Comparison of ENCODE assay signal across 23 cellular contexts in the genomic region with DNA sequence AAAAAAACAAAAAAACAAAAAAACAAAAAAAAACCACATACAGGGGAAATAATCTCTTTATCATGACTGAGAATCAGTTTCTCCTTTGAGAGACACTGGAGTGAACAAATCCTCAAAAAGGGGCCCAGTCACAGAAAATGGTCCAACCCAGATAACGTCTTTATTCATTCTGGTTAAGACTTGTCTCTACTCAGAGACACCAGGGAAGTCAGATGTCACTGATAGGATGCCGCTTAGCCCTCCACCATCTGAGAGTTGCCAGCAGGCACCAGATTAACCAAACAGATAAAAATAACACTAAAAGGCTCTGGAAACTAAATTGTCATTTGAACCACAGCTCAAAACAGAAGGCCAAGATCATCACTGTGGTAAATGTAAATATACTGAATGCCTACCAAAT.
DNase-seq lines count a peak whose midpoint lies in the region; ATAC-seq, FAIRE-seq and TF ChIP-seq lines count a peak whose summit lies in the region.
"Had no signal": no experiment of that assay in that cellular context is flagged by ENCODE, and none has a peak within 500 bp of the region (broad histone marks: within the 10 kb centered on the region; RNA-seq: fewer than 3 reads in every experiment).

No MANE protein-coding gene starts in this region.

- no peaks in the 10 kb centered on the region for H3K27me3 Mint-ChIP-seq in CD8-positive, alpha-beta T cell (ENCODE audit: low read depth)
- H3K27me3 Mint-ChIP-seq: B cell; CD4-positive, alpha-beta T cell had no signal

- H3K9me1 ChIP-seq in K562 (ENCODE audit: control insufficient read depth, insufficient read depth, low read length): no peaks in the 10 kb centered on the region

- no peak for FAIRE-seq in K562 (lab: Jason Lieb, UNC)
- FAIRE-seq: A204.1, G401.6, GM12892, H54 had no signal

- BruUV-seq in K562 (replicated peaks; lab: Mats Ljungman, UMichigan): no TSS peak

- H3K27ac Mint-ChIP-seq in CD8-positive, alpha-beta T cell: no peak overlapping the region
- H3K27ac Mint-ChIP-seq: B cell; CD14-positive monocyte; CD4-positive, alpha-beta T cell had no signal

- intact Hi-C loops in K562 (cut with micrococcal nuclease) (no loop called here), ovary (cut with DNase I) (no loop called here), adrenal gland (cut with DNase I) (no loop called here)
- intact Hi-C loops in CD8-positive, alpha-beta T cell (cut with DNase I, micrococcal nuclease): no loop called here

- H3K4me3 Mint-ChIP-seq in CD8-positive, alpha-beta T cell: no peak overlapping the region
- H3K4me3 Mint-ChIP-seq: B cell; CD14-positive monocyte; CD4-positive, alpha-beta T cell had no signal

- CTCF ChIA-PET in SK-N-SH (lab: Yijun Ruan, JAX): no interaction called here
- CTCF ChIA-PET in K562 (lab: Yijun Ruan, JAX; ENCODE audit: low intra/inter-chr PET ratio): no interaction called here
- CTCF ChIA-PET in CD8-positive, alpha-beta T cell (lab: Charles Lee): no interaction called here

- H3K4me2 ChIP-seq in SK-N-SH (no peak overlapping the region), K562 (ENCODE audit: insufficient read depth, low read length) (no peak overlapping the region)
- H3K4me2 ChIP-seq: BLaER1 treated with 17β-estradiol and CSF1 and Interleukin-3, amounts not matched to agents 10 nM and 100 nM had no signal

- peaks cover 49% of the 10 kb centered on the region for H3K9me3 Mint-ChIP-seq in CD8-positive, alpha-beta T cell

- no peaks in the 10 kb centered on the region for H3K36me3 Mint-ChIP-seq in CD8-positive, alpha-beta T cell
- H3K36me3 Mint-ChIP-seq: CD14-positive monocyte had no signal

- no peak overlapping the region for H3K9ac ChIP-seq in SK-N-SH
- H3K9ac ChIP-seq in K562 (ENCODE audit: insufficient read depth in 1 of 2, low read depth in 2 of 2, low read length in 2 of 2): no peak overlapping the region
- H3K9ac ChIP-seq: BLaER1 treated with 17β-estradiol and CSF1 and Interleukin-3, amounts not matched to agents 10 nM and 100 nM had no signal

- no peaks in the 10 kb centered on the region for H3K79me2 ChIP-seq in SK-N-SH (ENCODE audit: insufficient read depth)
- H3K79me2 ChIP-seq in K562 (ENCODE audit: control insufficient read depth, insufficient read depth, low read length): no peaks in the 10 kb centered on the region

- TF ChIP-seq RAD21 in SK-N-SH (IDR thresholded peaks at IDR 0.05; ENCODE audit: low read length) (no peak), K562 (CRISPR knock-in tag; conservative IDR thresholded peaks at IDR 0.05 in 1 of 2, IDR thresholded peaks at IDR 0.05 in 1 of 2) (no peak)

- POLR2A ChIA-PET in SK-N-SH (lab: Yijun Ruan, JAX): no interaction called here
- POLR2A ChIA-PET in K562 (lab: Yijun Ruan, JAX): no interaction called here
- POLR2A ChIA-PET in CD8-positive, alpha-beta T cell (lab: Charles Lee): no interaction called here

- DNase-seq in SK-N-SH: peak; percentile 16
- peak; percentile 29 for DNase-seq in NCI-H2171 (lab: John Stamatoyannopoulos, UW)
- no peak for DNase-seq in K562 (ENCODE audit: extremely low read depth in 1 of 4, low spot score in 3 of 4)
- DNase-seq in ovary: no peak
- DNase-seq in adrenal gland: no peak
- DNase-seq in CD8-positive, alpha-beta T cell: no peak
- DNase-seq: Calu3; CD4-positive, alpha-beta T cell; COR-L47; DMS153; DND-41; GOT3 had no signal

- H3K27ac ChIP-seq in SK-N-SH (ENCODE audit: low read depth in 2 of 2, low read length in 1 of 2) (no peak overlapping the region), K562 (ENCODE audit: extremely low read depth, low read depth, low read length) (no peak overlapping the region), ovary (no peak overlapping the region), adrenal gland (no peak overlapping the region)
- no peak overlapping the region for H3K27ac ChIP-seq in CD8-positive, alpha-beta T cell (ENCODE audit: low read depth, low read length)
- H3K27ac ChIP-seq: 22Rv1; BLaER1 treated with 17β-estradiol and CSF1 and Interleukin-3, amounts not matched to agents 10 nM and 100 nM had no signal

- H3K9me2 ChIP-seq in SK-N-SH: no peaks in the 10 kb centered on the region

- WGBS in SK-N-SH (ENCODE audit: low lambda C conversion rate): 30% methylated on average over 2 of the region's 2 CpGs
- WGBS in K562 (ENCODE audit: insufficient coverage, low coverage, missing lambda C conversion rate): 9% methylated on average over 2 of the region's 2 CpGs
- 90 to 93% (median 92%) methylated on average over 2 of the region's 2 CpGs for WGBS in ovary, 3 donors
- WGBS in adrenal gland, 4 donors: 78 to 90% (median 83%) methylated on average over 2 of the region's 2 CpGs

- TF ChIP-seq CTCF in SK-N-SH (IDR thresholded peaks at IDR 0.05) (no peak), K562 (IDR thresholded peaks at IDR 0.05 in 2 of 3, conservative IDR thresholded peaks at IDR 0.05 in 1 of 3; ENCODE audit: insufficient read depth in 2 of 3, low read depth in 1 of 3, low read length in 3 of 3) (no peak), ovary (IDR thresholded peaks at IDR 0.05) (no peak), adrenal gland (IDR thresholded peaks at IDR 0.05) (no peak)
- TF ChIP-seq CTCF in CD8-positive, alpha-beta T cell (IDR thresholded peaks at IDR 0.05): no peak

- no peak overlapping the region for H3K4me3 ChIP-seq in SK-N-SH (ENCODE audit: low read depth in 2 of 2, low read length in 1 of 2)
- no peak overlapping the region for H3K4me3 ChIP-seq in K562
- H3K4me3 ChIP-seq in ovary: no peak overlapping the region
- no peak overlapping the region for H3K4me3 ChIP-seq in adrenal gland
- no peak overlapping the region for H3K4me3 ChIP-seq in CD8-positive, alpha-beta T cell (ENCODE audit: low read depth, low read length)
- H3K4me3 ChIP-seq: BLaER1 treated with 17β-estradiol and CSF1 and Interleukin-3, amounts not matched to agents 10 nM and 100 nM; HAP-1 had no signal

- H3K4me1 Mint-ChIP-seq in CD8-positive, alpha-beta T cell (ENCODE audit: low read depth): no peaks in the 10 kb centered on the region
- H3K4me1 Mint-ChIP-seq: B cell, CD14-positive monocyte had no signal

- TF ChIP-seq EP300 in SK-N-SH (IDR thresholded peaks at IDR 0.05; ENCODE audit: borderline replicate concordance in 1 of 2, low read depth in 1 of 2, low read length in 1 of 2) (no peak), K562 (IDR thresholded peaks at IDR 0.05; ENCODE audit: low read length) (no peak), ovary (IDR thresholded peaks at IDR 0.05) (no peak)

- H2AFZ ChIP-seq in SK-N-SH (ENCODE audit: low read depth) (no peak overlapping the region), K562 (ENCODE audit: low read depth, low read length) (no peak overlapping the region)

- H3K36me3 ChIP-seq in SK-N-SH (replicated peaks in 1 of 2; ENCODE audit: control insufficient read depth in 1 of 2, insufficient read depth in 2 of 2, low read length in 1 of 2) (no peaks in the 10 kb centered on the region), K562 (ENCODE audit: control insufficient read depth, insufficient read depth, low read length) (no peaks in the 10 kb centered on the region), ovary (no peaks in the 10 kb centered on the region), adrenal gland (replicated peaks in 1 of 2) (no peaks in the 10 kb centered on the region)
- H3K36me3 ChIP-seq in CD8-positive, alpha-beta T cell (ENCODE audit: insufficient read depth, low read length): no peaks in the 10 kb centered on the region
- H3K36me3 ChIP-seq: BLaER1 treated with 17β-estradiol and CSF1 and Interleukin-3, amounts not matched to agents 10 nM and 100 nM; HAP-1 had no signal

- H3K9me3 ChIP-seq in SK-N-SH (no peaks in the 10 kb centered on the region), K562 (replicated peaks; ENCODE audit: control insufficient read depth, insufficient read depth, low read depth, low read length) (no peaks in the 10 kb centered on the region), ovary (no peaks in the 10 kb centered on the region), adrenal gland (replicated peaks in 1 of 3) (no peaks in the 10 kb centered on the region)
- no peaks in the 10 kb centered on the region for H3K9me3 ChIP-seq in CD8-positive, alpha-beta T cell (ENCODE audit: low read length)
- H3K9me3 ChIP-seq: BLaER1 treated with 17β-estradiol and CSF1 and Interleukin-3, amounts not matched to agents 10 nM and 100 nM; HAP-1 had no signal

- H3F3A ChIP-seq in SK-N-SH (replicated peaks; ENCODE audit: insufficient read depth): no peaks in the 10 kb centered on the region

- H4K20me1 ChIP-seq in SK-N-SH (ENCODE audit: insufficient read depth): no peaks in the 10 kb centered on the region
- H4K20me1 ChIP-seq in K562 (replicated peaks; ENCODE audit: control insufficient read depth, insufficient read depth, low read length): no peaks in the 10 kb centered on the region
- H4K20me1 ChIP-seq: BLaER1 treated with 17β-estradiol and CSF1 and Interleukin-3, amounts not matched to agents 10 nM and 100 nM had no signal

- in situ Hi-C loops in K562 (cut with MboI): no loop called here

- H3K4me1 ChIP-seq in SK-N-SH (ENCODE audit: control insufficient read depth in 1 of 2, insufficient read depth in 2 of 2, low read depth in 1 of 2, low read length in 1 of 2): no peaks in the 10 kb centered on the region; a peak in 1 of 4 replicates
- H3K4me1 ChIP-seq in K562 (replicated peaks in 1 of 2; ENCODE audit: control insufficient read depth in 2 of 2, insufficient read depth in 2 of 2, low read length in 2 of 2): no peaks in the 10 kb centered on the region
- H3K4me1 ChIP-seq in ovary (ENCODE audit: insufficient read depth): no peaks in the 10 kb centered on the region
- H3K4me1 ChIP-seq in adrenal gland (replicated peaks in 1 of 2): no peaks in the 10 kb centered on the region
- no peaks in the 10 kb centered on the region for H3K4me1 ChIP-seq in CD8-positive, alpha-beta T cell (ENCODE audit: insufficient read depth, low read length)
- H3K4me1 ChIP-seq: BLaER1 treated with 17β-estradiol and CSF1 and Interleukin-3, amounts not matched to agents 10 nM and 100 nM; HAP-1 had no signal

- TF ChIP-seq POLR2A in K562 (conservative IDR thresholded peaks at IDR 0.05): no peak
- no peak for TF ChIP-seq POLR2A in ovary (IDR thresholded peaks at IDR 0.05)
- no peak for TF ChIP-seq POLR2A in adrenal gland (IDR thresholded peaks at IDR 0.05)

- H3K27me3 ChIP-seq in SK-N-SH (ENCODE audit: insufficient read depth) (no peaks in the 10 kb centered on the region), K562 (ENCODE audit: control insufficient read depth in 2 of 2, insufficient read depth in 2 of 2, low read length in 2 of 2) (no peaks in the 10 kb centered on the region), ovary (peaks cover 2% of the 10 kb centered on the region), adrenal gland (no peaks in the 10 kb centered on the region)
- no peaks in the 10 kb centered on the region for H3K27me3 ChIP-seq in CD8-positive, alpha-beta T cell (ENCODE audit: insufficient read depth, low read length)
- H3K27me3 ChIP-seq: BLaER1 treated with 17β-estradiol and CSF1 and Interleukin-3, amounts not matched to agents 10 nM and 100 nM had no signal

- ATAC-seq in SK-N-SH treated with all-trans-retinoic acid at 6 μM for 48 hours (no peak), K562 (no peak), GM19397 (IDR thresholded peaks at IDR 0.05; ENCODE audit: unreplicated experiment) (no peak)
- no peak for ATAC-seq in CD8-positive, alpha-beta T cell

TF ChIP-seq in SK-N-SH, 30 proteins besides CTCF, POLR2A, EP300 and RAD21 (continues in another document):
- TF ChIP-seq GATA2 (CRISPR knock-in tag; IDR thresholded peaks at IDR 0.05): peak; percentile 29; the same call in 1 of the 2 replicates

Comparison
In these comparisons a context has a peak if more than half of its experiments do, and no peak if none do; other contexts are left out.
1. DNase-seq: peak in SK-N-SH (single experiment) and NCI-H2171 (single experiment); none in K562 (0 of 4), ovary (0 of 5), adrenal gland (0 of 7) and CD8-positive, alpha-beta T cell (0 of 7).